In the genomic region with DNA sequence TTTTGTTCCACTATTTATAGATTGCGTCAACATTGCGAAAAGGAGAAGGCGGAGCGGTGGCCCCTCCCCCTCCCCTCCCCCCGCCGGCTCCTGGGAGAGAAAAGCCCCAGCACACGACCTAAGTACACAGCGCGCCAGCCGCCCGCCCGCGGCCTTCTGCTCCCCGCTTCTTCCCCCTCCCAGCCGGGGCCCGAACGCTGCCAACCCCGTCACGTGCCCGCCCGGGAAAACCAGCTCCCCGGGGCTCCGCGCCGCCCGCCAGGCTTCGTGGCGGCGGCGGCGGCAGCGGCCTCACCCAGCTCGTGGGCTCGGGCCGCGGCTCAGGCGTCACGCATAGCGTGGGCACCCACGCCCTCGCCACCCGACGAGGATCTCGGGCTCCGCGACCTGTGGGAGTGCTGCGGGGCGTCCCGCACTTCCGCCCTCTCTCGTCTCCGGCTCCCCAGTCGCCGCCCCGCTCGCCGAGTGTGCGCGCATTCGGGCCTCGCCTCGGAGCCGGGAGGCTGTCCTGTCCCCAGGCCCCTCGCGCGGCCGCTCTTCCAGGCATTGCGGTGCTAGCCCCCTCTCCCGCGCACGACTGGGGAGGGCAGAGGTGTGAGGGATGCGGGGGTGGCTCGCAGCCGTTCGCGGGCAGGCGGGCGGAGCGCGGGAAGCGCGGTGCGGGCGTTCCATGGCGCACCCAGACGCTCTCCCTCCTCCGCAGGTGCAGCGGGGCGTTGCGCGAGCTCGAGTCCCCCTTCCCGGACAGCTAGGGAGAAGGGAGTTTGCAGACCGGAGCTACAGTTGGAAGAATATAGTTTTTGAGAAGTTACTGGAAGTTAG, we compare ENCODE assay signal across 8 cellular contexts.
A peak's percentile ranks its signal among the peaks of the same experiment; 100 is the strongest.
DNase-seq lines count a peak whose midpoint lies in the region; ATAC-seq, FAIRE-seq and TF ChIP-seq lines count a peak whose summit lies in the region.

No MANE protein-coding gene starts in this region.

- H3K9ac ChIP-seq in subcutaneous abdominal adipose tissue (ENCODE audit: low read length in 5 of 5): peak overlapping the region in 4 of 5 donors; percentile 72 to 90 (median 84)

- FAIRE-seq in frontal cortex (lab: Jason Lieb, UNC): no peak

- H3K27me3 ChIP-seq in BE2C (peaks cover 8% of the 10 kb centered on the region), neuron (ENCODE audit: insufficient read depth, low read length) (no peaks in the 10 kb centered on the region), subcutaneous abdominal adipose tissue (ENCODE audit: control insufficient read depth in 5 of 5, insufficient read depth in 4 of 5, low read length in 5 of 5) (peaks cover 0 to 26% (median 3%) of the 10 kb centered on the region in 5 donors)

- peak overlapping the region; percentile 97 for H3K27ac ChIP-seq in subcutaneous abdominal adipose tissue (ENCODE audit: low read depth, low read length)

- H3K4me1 ChIP-seq in BE2C (peaks cover 6% of the 10 kb centered on the region; the same call in 1 of the 2 replicates), neuron (ENCODE audit: insufficient read depth, low read length) (peaks cover 31% of the 10 kb centered on the region), subcutaneous abdominal adipose tissue (ENCODE audit: control insufficient read depth in 5 of 5, insufficient read depth in 5 of 5, low read length in 5 of 5) (peaks cover 8 to 76% (median 61%) of the 10 kb centered on the region in 5 donors)

- ATAC-seq in GM21737 (IDR thresholded peaks at IDR 0.05; ENCODE audit: unreplicated experiment): peak; percentile 13

- H2AFZ ChIP-seq in neuron (ENCODE audit: low read depth, low read length): peak overlapping the region; percentile 86

- peak; percentile 93 for DNase-seq in BE2C
- peak; percentile 89 for DNase-seq in NCI-H1105 (lab: John Stamatoyannopoulos, UW)
- peak; percentile 84 for DNase-seq in SK-N-DZ (ENCODE audit: low spot score)
- peak; percentile 85 for DNase-seq in activated naive CD4-positive, alpha-beta T cell treated with anti-CD3 and anti-CD28 coated beads, Interleukin-2, amount 50 U/mL, for 16 hours
- peak; percentile 93 to 97 for DNase-seq in frontal cortex (ENCODE audit: low spot score in 2 of 2)

- H3K36me3 ChIP-seq in BE2C: peaks cover 4% of the 10 kb centered on the region
- H3K36me3 ChIP-seq in neuron (ENCODE audit: insufficient read depth, low read length): peaks cover 2% of the 10 kb centered on the region
- peaks cover 0 to 6% (median 0%) of the 10 kb centered on the region in 5 donors for H3K36me3 ChIP-seq in subcutaneous abdominal adipose tissue (ENCODE audit: control insufficient read depth in 5 of 5, insufficient read depth in 5 of 5, low read length in 5 of 5)

- no peaks in the 10 kb centered on the region for H3K9me3 ChIP-seq in BE2C
- H3K9me3 ChIP-seq in neuron (ENCODE audit: low read length): no peaks in the 10 kb centered on the region
- H3K9me3 ChIP-seq in subcutaneous abdominal adipose tissue (ENCODE audit: control insufficient read depth in 5 of 5, low read length in 5 of 5): no peaks in the 10 kb centered on the region

- H3K4me3 ChIP-seq in BE2C (ENCODE audit: low read depth, low read length) (peak overlapping the region; percentile 87), neuron (ENCODE audit: low read length) (peak overlapping the region; percentile 77), subcutaneous abdominal adipose tissue (ENCODE audit: low read depth in 1 of 5, low read length in 5 of 5) (peak overlapping the region; percentile 76 to 99 (median 96))

- no peak for TF ChIP-seq CTCF in BE2C (IDR thresholded peaks at IDR 0.05; ENCODE audit: low read depth, low read length)

Comparison
In these comparisons a context has a peak if more than half of its experiments do, and no peak if none do; other contexts are left out.
1. Peak in every context shown above with its lines: DNase-seq, ATAC-seq, H3K4me3 ChIP-seq and H3K27ac ChIP-seq.